In genomic region chr6:110590821-110591351, GRCh38 we compare ENCODE assay signal across 1 cellular context.
TF ChIP-seq lines count a peak whose summit lies in the region.

No MANE protein-coding gene starts in this region.

TF ChIP-seq in IMR-90, 13 proteins besides CTCF, POLR2A, EP300 and RAD21 (continued from another document):
- TF ChIP-seq MXI1 (IDR thresholded peaks at IDR 0.05; ENCODE audit: borderline replicate concordance, low read depth, low read length) (no peak), USF2 (IDR thresholded peaks at IDR 0.05; ENCODE audit: low read depth, low read length) (no peak), RCOR1 (IDR thresholded peaks at IDR 0.05; ENCODE audit: insufficient replicate concordance, low read length) (no peak), NFE2L2 (IDR thresholded peaks at IDR 0.05; ENCODE audit: low read depth, low read length) (no peak), RFX5 (IDR thresholded peaks at IDR 0.05; ENCODE audit: low read depth, low read length) (no peak), CHD1 (IDR thresholded peaks at IDR 0.05; ENCODE audit: low read depth, low read length) (no peak)
